8 cellular contexts compared by ENCODE assay signal in genomic region chr5:36944607-36945225, GRCh38.
DNase-seq lines count a peak whose midpoint lies in the region; TF ChIP-seq lines count a peak whose summit lies in the region.

No MANE protein-coding gene starts in this region.

- no peak overlapping the region for H3K27ac ChIP-seq in adrenal gland

- H3K4me1 ChIP-seq in adrenal gland (replicated peaks in 1 of 2), result peaks cover 16 to 37% of the 10 kb centered on the region in 2 donors

- 67 to 71% (median 70%) methylated on average over 4 of the region's 4 CpGs for WGBS in adrenal gland, 4 donors

- H3K4me3 ChIP-seq in adrenal gland, result no peak overlapping the region

- H3K9me3 ChIP-seq in adrenal gland (replicated peaks in 1 of 3), result no peaks in the 10 kb centered on the region

- TF ChIP-seq POLR2A in adrenal gland (IDR thresholded peaks at IDR 0.05), result no peak

- intact Hi-C loops in adrenal gland (cut with DNase I), result loop anchor here in 1 of 2 donors (10.0 kb wide), 1 partner anchor 70 kb away; the partner anchor contains the start of gene NIPBL

- DNase-seq in SIG-M5 treated with dmso at 0.1 percent for 504 hours (lab: John Stamatoyannopoulos, UW; ENCODE audit: unreplicated experiment), result peak; percentile 62
- DNase-seq in SIG-M5 (lab: John Stamatoyannopoulos, UW), result no peak
- peak; percentile 46 for DNase-seq in NCI-H146 treated with DMSO at 0.1 percent for 48 hours (lab: John Stamatoyannopoulos, UW; ENCODE audit: unreplicated experiment)
- DNase-seq in adrenal gland, result no peak
- DNase-seq in kidney tubule cell (ENCODE audit: low spot score), result peak; percentile 62
- no peak for DNase-seq in GM19238 (ENCODE audit: insufficient read length, low spot score)
- DNase-seq in OCI-M2 (lab: John Stamatoyannopoulos, UW; ENCODE audit: unreplicated experiment), result no peak
- DNase-seq in iPS-NIHi7 (ENCODE audit: extremely low spot score), result no peak

- no peaks in the 10 kb centered on the region for H3K36me3 ChIP-seq in adrenal gland (replicated peaks in 1 of 2)

- TF ChIP-seq CTCF in adrenal gland (IDR thresholded peaks at IDR 0.05), result peak in 5 of 6 experiments; percentile 30 to 64 (median 58)

- H3K27me3 ChIP-seq in adrenal gland, result no peaks in the 10 kb centered on the region

Comparison
In these comparisons a context has a peak if more than half of its experiments do, and no peak if none do; other contexts are left out.
1. DNase-seq: peak in SIG-M5 treated with dmso at 0.1 percent for 504 hours (single experiment), NCI-H146 treated with DMSO at 0.1 percent for 48 hours (single experiment) and kidney tubule cell (single experiment); none in SIG-M5 (single experiment), adrenal gland (0 of 7), GM19238 (single experiment), OCI-M2 (single experiment) and iPS-NIHi7 (single experiment).